In genomic region chr3:107522510-107523360, GRCh38 we compare ENCODE assay signal across 8 cellular contexts. TPM values are rescaled to one million over a fixed set of nuclear protein-coding genes. Genes with fewer than 3 reads are reported as not detected.
DNase-seq lines count a peak whose midpoint lies in the region; ATAC-seq and TF ChIP-seq lines count a peak whose summit lies in the region.

BBX (plus strand) TSS chr3:107522962; CDS start chr3:107710461, 187,499 bp downstream.

- peak; percentile 91 for ATAC-seq in GM21723 (IDR thresholded peaks at IDR 0.05; ENCODE audit: unreplicated experiment)

- BruUV-seq in PC-9 (replicated peaks; lab: Mats Ljungman, UMichigan): no TSS peak

- in situ Hi-C loops in KBM-7 (cut with MboI; ENCODE audit: low pct_unique_long_range_greater_than_20kb, low sequenced_read_pairs): no loop called here

- no peaks in the 10 kb centered on the region for H3K27me3 ChIP-seq in PC-9 (ENCODE audit: insufficient read depth, low read depth)

- CTCF ChIA-PET in PC-9 (lab: Charles Lee): no interaction called here

- no peaks in the 10 kb centered on the region for H3K9me2 ChIP-seq in PC-9 (ENCODE audit: insufficient read depth)

- peaks cover 23% of the 10 kb centered on the region for H3K4me1 ChIP-seq in PC-9 (replicated peaks; ENCODE audit: insufficient read depth)

- no peaks in the 10 kb centered on the region for H3K9me3 ChIP-seq in PC-9 (ENCODE audit: insufficient read depth, low read depth)

- intact Hi-C loops in PC-9 (cut with micrococcal nuclease; ENCODE audit: unreplicated experiment): loop anchor here (1.0 to 5.0 kb wide), 3 partner anchors 92 to 282 kb away; no protein-coding TSS in a partner anchor

- H4K20me1 ChIP-seq in PC-9 (ENCODE audit: insufficient read depth): no peaks in the 10 kb centered on the region

- POLR2A ChIA-PET in PC-9 (lab: Charles Lee; ENCODE audit: unreplicated experiment): no interaction called here

- peaks cover 36% of the 10 kb centered on the region for H3K79me2 ChIP-seq in PC-9 (ENCODE audit: low read depth)

- peak within 1 kb of the TSS; percentile 58 for H3K27ac ChIP-seq in PC-9

- H3K4me2 ChIP-seq in PC-9: peak within 1 kb of the TSS; percentile 88

- peak within 1 kb of the TSS; percentile 95 for H3K4me3 ChIP-seq in PC-9
- H3K4me3 ChIP-seq in epithelial cell of proximal tubule (ENCODE audit: low read depth, low read length): peak within 1 kb of the TSS; percentile 91

- H2AFZ ChIP-seq in PC-9: peak within 1 kb of the TSS; percentile 95

- TF ChIP-seq CTCF in PC-9 (conservative IDR thresholded peaks at IDR 0.05) (no peak), epithelial cell of proximal tubule (conservative IDR thresholded peaks at IDR 0.05; ENCODE audit: low read depth, low read length) (no peak)

- H3K36me3 ChIP-seq in PC-9 (ENCODE audit: low read depth): peaks cover 14% of the 10 kb centered on the region; the same call in 1 of the 2 replicates

- DNase-seq in DMS153 treated with DMSO at 0.1 percent for 48 hours (lab: John Stamatoyannopoulos, UW; ENCODE audit: unreplicated experiment) (peak; percentile 80), KBM-7 (peak; percentile 100), PC-9 (peak; percentile 94 to 98), epithelial cell of proximal tubule (ENCODE audit: low read depth) (peak; percentile 88), mucosa of gallbladder (ENCODE audit: low spot score) (peak; percentile 98)
- DNase-seq in activated T-cell treated with anti-CD3 and anti-CD28 coated beads, Interleukin-2, amount 50 U/mL, for 1 hour: peak; percentile 98
- DNase-seq in stimulated activated CD8-positive, alpha-beta memory T cell treated with anti-CD3 and anti-CD28 coated beads, Interleukin-4, amount 100 ng/mL, for 24 hours (ENCODE audit: low read depth): peak; percentile 77

- peaks cover 10% of the 10 kb centered on the region; the same call in 1 of the 2 replicates for H3F3A ChIP-seq in PC-9 (ENCODE audit: insufficient read depth, low read depth)

RNA-seq across cellular contexts. Expression of gene BBX, which starts in this region (rescaled TPM):
- total RNA-seq in PC-9 (2021) (91.7 and 92.5 TPM in 2 replicates), epithelial cell of proximal tubule (27.9 and 35.7 TPM in 2 replicates), mucosa of gallbladder (94.4 TPM)

Comparison
In these comparisons a context has a peak if more than half of its experiments do, and no peak if none do; other contexts are left out.
1. Peak in every context shown above with its lines: DNase-seq, ATAC-seq, H3K4me3 ChIP-seq and H3K27ac ChIP-seq.